In the genomic region with DNA sequence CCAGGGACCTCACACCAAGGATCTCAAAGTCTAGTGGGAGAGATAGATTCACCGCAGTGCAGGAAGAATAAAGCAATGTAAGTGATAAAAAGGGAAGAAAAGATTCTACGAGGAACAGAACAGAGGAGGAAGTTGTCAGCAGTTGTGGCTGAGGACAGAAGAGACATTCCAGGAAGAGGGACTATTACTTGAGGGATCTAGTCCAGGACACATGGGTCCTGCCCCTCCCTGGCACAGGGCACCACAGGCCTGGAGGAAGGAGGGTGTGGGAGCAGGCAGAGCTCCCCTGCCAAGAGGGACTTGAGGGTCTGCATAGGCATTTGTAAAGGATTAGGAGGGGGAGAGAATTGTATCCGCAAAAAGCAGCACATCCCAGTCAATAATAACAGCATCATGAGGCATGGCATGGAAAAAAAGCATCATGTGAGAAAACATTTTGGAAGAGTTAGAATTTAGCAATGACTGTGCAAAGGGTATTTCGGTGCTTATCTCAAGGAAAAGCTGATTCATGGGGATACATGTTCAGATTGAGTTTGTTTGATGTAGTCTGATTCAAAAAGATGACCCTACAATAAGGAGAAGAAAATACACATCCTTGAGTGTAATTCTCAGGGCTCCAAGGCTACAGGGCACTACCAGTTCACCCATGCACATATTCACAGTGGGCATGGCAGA, we compare ENCODE assay signal across 23 cellular contexts. TPM values are rescaled to one million over a fixed set of nuclear protein-coding genes. Genes with fewer than 3 reads are reported as not detected.
DNase-seq lines count a peak whose midpoint lies in the region; ATAC-seq lines count a peak whose summit lies in the region.
"Had no signal": no experiment of that assay in that cellular context is flagged by ENCODE, and none has a peak within 500 bp of the region (broad histone marks: within the 10 kb centered on the region; RNA-seq: fewer than 3 reads in every experiment).

No MANE protein-coding gene starts in this region.

- H3K36me3 Mint-ChIP-seq in IgD-negative memory B cell = peaks cover 4% of the 10 kb centered on the region
- no peaks in the 10 kb centered on the region for H3K36me3 Mint-ChIP-seq in activated T-helper 2 cell treated with anti-CD3 and anti-CD28 coated beads, Interferon-gamma antibody, Interleukin-2, Interleukin-4, amounts not matched to agents 10 μg/mL and 5 μg/mL and 100 μg/mL, durations not matched to agents 14 hours and 24 hours and 36 hours (ENCODE audit: low read depth)

- 0 out of 22 replicates have a peak overlapping the region, but pooled peaks of 1 of the 11 experiments have one; percentile 3 for H3K9ac ChIP-seq in BLaER1 treated with 17β-estradiol and CSF1 and Interleukin-3, amounts not matched to agents 10 nM and 100 nM

- in situ Hi-C loops in ACHN (cut with HindIII; ENCODE audit: low pct_ligation_motif_present, low pct_unique_long_range_greater_than_20kb, low sequenced_read_pairs) = no loop called here

- H3K9me3 Mint-ChIP-seq in IgD-negative memory B cell = peaks cover 0 to 5% (median 0%) of the 10 kb centered on the region in 3 donors
- no peaks in the 10 kb centered on the region for H3K9me3 Mint-ChIP-seq in activated T-helper 2 cell treated with anti-CD3 and anti-CD28 coated beads, Interferon-gamma antibody, Interleukin-2, Interleukin-4, amounts not matched to agents 10 μg/mL and 5 μg/mL and 100 μg/mL, durations not matched to agents 14 hours and 24 hours and 36 hours
- H3K9me3 Mint-ChIP-seq: activated CD8-positive, alpha-beta T cell treated with anti-CD3 and anti-CD28 coated beads for 36 hours had no signal

- no peak overlapping the region for H3K4me3 ChIP-seq in BLaER1 treated with 17β-estradiol and CSF1 and Interleukin-3, amounts not matched to agents 10 nM and 100 nM

- H3K4me1 ChIP-seq in BLaER1 treated with 17β-estradiol and CSF1 and Interleukin-3, amounts not matched to agents 10 nM and 100 nM = peaks cover 48 to 62% (median 56%) of the 10 kb centered on the region in 10 experiments

- H3K4me1 Mint-ChIP-seq in IgD-negative memory B cell = peaks cover 24 to 28% (median 28%) of the 10 kb centered on the region in 3 donors
- peaks cover 24% of the 10 kb centered on the region for H3K4me1 Mint-ChIP-seq in activated T-helper 2 cell treated with anti-CD3 and anti-CD28 coated beads, Interferon-gamma antibody, Interleukin-2, Interleukin-4, amounts not matched to agents 10 μg/mL and 5 μg/mL and 100 μg/mL, durations not matched to agents 14 hours and 24 hours and 36 hours (ENCODE audit: low read depth)

- peak overlapping the region; percentile 74 to 95 (median 88) for H3K4me2 ChIP-seq in BLaER1 treated with 17β-estradiol and CSF1 and Interleukin-3, amounts not matched to agents 10 nM and 100 nM

- no peaks in the 10 kb centered on the region for H3K27me3 ChIP-seq in BLaER1 treated with 17β-estradiol and CSF1 and Interleukin-3, amounts not matched to agents 10 nM and 100 nM

- DNase-seq in activated T-helper 2 cell treated with anti-CD3 and anti-CD28 coated beads, Interferon-gamma antibody, Interleukin-2, Interleukin-4, amounts not matched to agents 10 μg/mL and 5 μg/mL and 100 μg/mL, durations not matched to agents 14 hours and 24 hours and 36 hours (ENCODE audit: low spot score) = no peak
- DNase-seq in mesenteric fat pad (ENCODE audit: low spot score) (peak; percentile 24), ACHN (no peak), GM19240 (ENCODE audit: insufficient read length, low spot score) (no peak)
- DNase-seq: activated CD8-positive, alpha-beta T cell treated with anti-CD3 and anti-CD28 coated beads for 36 hours; activated naive CD4-positive, alpha-beta T cell treated with anti-CD3 and anti-CD28 coated beads, Interleukin-2, amount 50 U/mL, for 16 hours; activated T-cell treated with anti-CD3 and anti-CD28 coated beads, Interleukin-2, amount 50 U/mL, for 48 hours; Calu3; NCI-H2107; NCI-H524; SHP77; stimulated activated CD4-positive, alpha-beta T cell treated with anti-CD3 and anti-CD28 coated beads, Interleukin-4, amount 100 ng/mL, for 4 hours; T-helper 1 cell; WERI-Rb-1 had no signal

- H3K4me3 Mint-ChIP-seq in IgD-negative memory B cell = peak overlapping the region in 1 of 4 donors; percentile 1
- no peak overlapping the region for H3K4me3 Mint-ChIP-seq in activated T-helper 2 cell treated with anti-CD3 and anti-CD28 coated beads, Interferon-gamma antibody, Interleukin-2, Interleukin-4, amounts not matched to agents 10 μg/mL and 5 μg/mL and 100 μg/mL, durations not matched to agents 14 hours and 24 hours and 36 hours (ENCODE audit: low read depth)
- H3K4me3 Mint-ChIP-seq: activated CD8-positive, alpha-beta T cell treated with anti-CD3 and anti-CD28 coated beads for 36 hours had no signal

- H3K9me3 ChIP-seq in BLaER1 treated with 17β-estradiol and CSF1 and Interleukin-3, amounts not matched to agents 10 nM and 100 nM (replicated peaks in 1 of 11) = peaks cover 0 to 6% (median 0%) of the 10 kb centered on the region in 11 experiments; a peak in 1 of 22 replicates

- peak overlapping the region in 2 of 11 experiments; percentile 30 to 35; a peak in 2 of 22 replicates for H3K27ac ChIP-seq in BLaER1 treated with 17β-estradiol and CSF1 and Interleukin-3, amounts not matched to agents 10 nM and 100 nM
- H3K27ac ChIP-seq: WERI-Rb-1 had no signal

- H4K20me1 ChIP-seq in BLaER1 treated with 17β-estradiol and CSF1 and Interleukin-3, amounts not matched to agents 10 nM and 100 nM = peaks cover 0 to 4% (median 0%) of the 10 kb centered on the region in 11 experiments; a peak in 1 of 22 replicates

- intact Hi-C loops in activated T-helper 2 cell treated with anti-CD3 and anti-CD28 coated beads, Interferon-gamma antibody, Interleukin-2, Interleukin-4, amounts not matched to agents 10 μg/mL and 5 μg/mL and 100 μg/mL, durations not matched to agents 14 hours and 24 hours and 36 hours (cut with micrococcal nuclease) = loop anchor here (2.0 to 10.0 kb wide), 4 partner anchors 46 to 234 kb away; partner anchors contain the start of gene ERCC6

- H3K27me3 Mint-ChIP-seq in IgD-negative memory B cell = no peaks in the 10 kb centered on the region
- peaks cover 15% of the 10 kb centered on the region for H3K27me3 Mint-ChIP-seq in activated T-helper 2 cell treated with anti-CD3 and anti-CD28 coated beads, Interferon-gamma antibody, Interleukin-2, Interleukin-4, amounts not matched to agents 10 μg/mL and 5 μg/mL and 100 μg/mL, durations not matched to agents 14 hours and 24 hours and 36 hours (ENCODE audit: low read depth)
- H3K27me3 Mint-ChIP-seq: activated CD8-positive, alpha-beta T cell treated with anti-CD3 and anti-CD28 coated beads for 36 hours had no signal

- peak overlapping the region in 2 of 3 donors; percentile 22 to 59 for H3K27ac Mint-ChIP-seq in IgD-negative memory B cell
- H3K27ac Mint-ChIP-seq in activated T-helper 2 cell treated with anti-CD3 and anti-CD28 coated beads, Interferon-gamma antibody, Interleukin-2, Interleukin-4, amounts not matched to agents 10 μg/mL and 5 μg/mL and 100 μg/mL, durations not matched to agents 14 hours and 24 hours and 36 hours = peak overlapping the region; percentile 10
- H3K27ac Mint-ChIP-seq: activated CD8-positive, alpha-beta T cell treated with anti-CD3 and anti-CD28 coated beads for 36 hours had no signal

- ATAC-seq in GM21737 (IDR thresholded peaks at IDR 0.05; ENCODE audit: unreplicated experiment) (no peak), GM18868 (IDR thresholded peaks at IDR 0.05; ENCODE audit: unreplicated experiment) (no peak)
- ATAC-seq: activated CD8-positive, alpha-beta T cell treated with anti-CD3 and anti-CD28 coated beads for 36 hours; HCT116 had no signal

- no peaks in the 10 kb centered on the region for H3K36me3 ChIP-seq in BLaER1 treated with 17β-estradiol and CSF1 and Interleukin-3, amounts not matched to agents 10 nM and 100 nM
- H3K36me3 ChIP-seq: WERI-Rb-1 had no signal

RNA-seq across cellular contexts. Expression of gene C10orf71, which starts 12.7 kb away (rescaled TPM):
- not detected for polyA plus RNA-seq in IgD-negative memory B cell
- total RNA-seq in activated T-helper 2 cell treated with anti-CD3 and anti-CD28 coated beads, Interferon-gamma antibody, Interleukin-2, Interleukin-4, amounts not matched to agents 10 μg/mL and 5 μg/mL and 100 μg/mL, durations not matched to agents 14 hours and 24 hours and 36 hours = not detected in 2 replicates
- not detected for total RNA-seq in mesenteric fat pad
- total RNA-seq: activated CD8-positive, alpha-beta T cell treated with anti-CD3 and anti-CD28 coated beads for 36 hours; Calu3; Daoy; LHCN-M2; liver had no signal
- polyA plus RNA-seq: urinary bladder had no signal
